In genomic region chr2:98731709-98732349, GRCh38 we compare ENCODE assay signal across 8 cellular contexts. TPM values are rescaled to one million over a fixed set of nuclear protein-coding genes. Genes with fewer than 3 reads are reported as not detected.
DNase-seq lines count a peak whose midpoint lies in the region; TF ChIP-seq lines count a peak whose summit lies in the region.

No MANE protein-coding gene starts in this region.

- DNase-seq in AG04449 (ENCODE audit: low read depth, low spot score) (no peak), mesothelial cell of epicardium (ENCODE audit: low spot score in 2 of 2, unreplicated experiment in 2 of 2) (no peak), NOMO-1 treated with DMSO at 0.1 percent for 48 hours (lab: John Stamatoyannopoulos, UW; ENCODE audit: unreplicated experiment) (no peak), NCI-H345 (lab: John Stamatoyannopoulos, UW) (no peak), GOT3 (lab: John Stamatoyannopoulos, UW) (no peak), NCI-H524 treated with DMSO at 0.1 percent for 48 hours (lab: John Stamatoyannopoulos, UW) (no peak)

- H3K4me3 Mint-ChIP-seq in brain (peak overlapping the region; percentile 83 to 97 (median 87)), mesothelial cell of epicardium (peak overlapping the region; percentile 72)

- H3K27me3 Mint-ChIP-seq in brain = peaks cover 37% of the 10 kb centered on the region
- peaks cover 26% of the 10 kb centered on the region for H3K27me3 Mint-ChIP-seq in mesothelial cell of epicardium (ENCODE audit: low read depth)

- H3K27ac ChIP-seq in HUES48 (ENCODE audit: low read depth, low read length) = no peak overlapping the region

- no peak overlapping the region for H3K9ac ChIP-seq in HUES48 (ENCODE audit: low read depth, low read length)

- TF ChIP-seq CTCF in AG04449 (IDR thresholded peaks at IDR 0.05; ENCODE audit: insufficient read depth, low read length, missing control alignments) = no peak
- TF ChIP-seq CTCF in brain (conservative IDR thresholded peaks at IDR 0.05) = no peak
- no peak for TF ChIP-seq CTCF in mesothelial cell of epicardium (IDR thresholded peaks at IDR 0.05; ENCODE audit: unreplicated experiment)

- peaks cover 44% of the 10 kb centered on the region for H3K27me3 ChIP-seq in HUES48 (ENCODE audit: control insufficient read depth, insufficient read depth, low read length)

- CTCF ChIA-PET in AG04449 (lab: Yijun Ruan, JAX) = no interaction called here

- no peaks in the 10 kb centered on the region for H3K36me3 ChIP-seq in HUES48 (ENCODE audit: control insufficient read depth, insufficient read depth, low read length)

- H3K36me3 Mint-ChIP-seq in brain (no peaks in the 10 kb centered on the region), mesothelial cell of epicardium (no peaks in the 10 kb centered on the region)

- peak overlapping the region; percentile 57 to 95 (median 90) for H3K27ac Mint-ChIP-seq in brain
- H3K27ac Mint-ChIP-seq in mesothelial cell of epicardium = peak overlapping the region; percentile 61

- POLR2A ChIA-PET in AG04449 (lab: Yijun Ruan, JAX) = no interaction called here

- H3K9me3 ChIP-seq in HUES48 (ENCODE audit: control insufficient read depth, insufficient read depth, low read length) = no peaks in the 10 kb centered on the region

- peak overlapping the region; percentile 54 for H3K4me3 ChIP-seq in AG04449 (ENCODE audit: low read depth, low read length)
- peak overlapping the region; percentile 73 for H3K4me3 ChIP-seq in HUES48 (ENCODE audit: low read depth, low read length)

- peaks cover 10% of the 10 kb centered on the region for H3K4me1 ChIP-seq in HUES48 (ENCODE audit: control insufficient read depth, insufficient read depth, low read length)

- H3K9me3 Mint-ChIP-seq in brain (peaks cover 0 to 6% (median 4%) of the 10 kb centered on the region in 5 experiments), mesothelial cell of epicardium (peaks cover 5% of the 10 kb centered on the region)

- H3K4me1 Mint-ChIP-seq in brain (peaks cover 45% of the 10 kb centered on the region), mesothelial cell of epicardium (peaks cover 14% of the 10 kb centered on the region)

RNA-seq across cellular contexts. Expression of gene MGAT4A, which starts 0.9 kb away (rescaled TPM):
- polyA plus RNA-seq in brain (ENCODE audit: insufficient read depth, low read depth, low replicate concordance) = 8.3 TPM
- total RNA-seq in mesothelial cell of epicardium = 15.0 to 16.7 TPM (median 16.7 TPM) in 3 replicates
